1 cellular context compared by ENCODE assay signal in the genomic region with DNA sequence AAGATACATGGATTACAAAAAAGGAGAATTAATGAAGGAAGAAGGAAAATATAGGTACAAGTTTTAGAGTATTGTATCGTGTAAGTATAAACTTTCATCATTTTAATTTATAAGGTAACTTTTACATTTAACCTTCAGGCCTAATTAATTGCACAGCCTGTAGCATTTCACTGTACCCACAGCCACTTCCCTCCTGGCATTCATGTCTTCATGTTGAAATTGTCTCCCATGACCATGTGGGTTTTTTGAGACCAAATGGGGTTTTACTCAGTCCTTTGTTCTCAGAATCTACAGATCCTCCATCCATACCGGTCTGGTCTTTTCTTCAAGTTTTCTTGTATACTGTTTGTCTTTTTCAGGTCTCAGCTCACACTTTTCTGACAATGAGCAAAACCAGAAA.
TF ChIP-seq lines count a peak whose summit lies in the region.

No MANE protein-coding gene starts in this region.

TF ChIP-seq in GM23338, 12 proteins besides CTCF, POLR2A, EP300 and RAD21 (continued from another document):
- TF ChIP-seq EZH2phosphoT487 (IDR thresholded peaks at IDR 0.05; ENCODE audit: unreplicated experiment) (no peak), ZNF331 (CRISPR knock-in tag; IDR thresholded peaks at IDR 0.05; ENCODE audit: low read depth) (no peak)
